In the genomic region with DNA sequence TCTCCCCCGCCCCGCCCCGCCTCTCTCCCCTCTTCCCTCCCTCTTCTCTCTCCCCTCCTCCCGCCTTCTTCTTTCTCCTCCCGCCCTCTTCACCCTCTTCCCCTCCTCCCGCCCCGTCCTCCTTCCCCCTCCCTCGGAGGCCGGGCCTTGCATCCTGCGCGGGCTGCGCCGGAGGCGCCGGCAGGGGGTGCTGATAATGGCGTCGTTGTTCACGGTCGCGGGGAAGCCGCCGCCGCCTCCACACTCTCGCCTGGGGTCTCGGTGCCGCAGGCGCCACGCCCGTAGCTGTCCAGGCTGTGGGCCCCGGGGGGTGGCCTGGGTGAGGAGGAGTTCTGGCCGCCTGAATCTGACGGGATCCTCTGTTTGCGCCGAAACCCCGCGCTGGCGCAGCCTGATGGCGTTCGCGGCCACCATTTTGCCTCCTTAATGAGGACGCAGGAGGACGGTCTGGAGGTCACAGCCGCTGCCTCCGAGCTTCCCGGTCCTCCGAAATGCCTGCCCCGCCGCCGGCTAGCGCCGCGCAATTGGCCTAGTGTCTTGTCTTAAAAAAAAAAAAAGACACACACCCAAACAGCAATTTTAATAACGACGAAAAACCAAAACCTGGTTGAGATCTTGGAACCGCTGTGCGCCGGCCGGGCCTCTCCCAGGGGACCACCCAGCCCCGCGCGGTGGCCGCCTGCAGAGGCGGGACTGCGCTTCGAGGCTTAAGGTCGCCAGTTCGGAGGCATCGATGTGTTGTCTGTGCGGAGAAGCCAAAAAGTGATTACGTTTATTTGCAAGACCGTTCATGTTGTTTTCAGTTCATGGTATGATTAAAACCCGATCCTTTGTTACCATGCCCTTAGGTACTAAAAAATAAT, we compare ENCODE assay signal across 8 cellular contexts.
DNase-seq lines count a peak whose midpoint lies in the region; ATAC-seq and TF ChIP-seq lines count a peak whose summit lies in the region.

No MANE protein-coding gene starts in this region.

- peaks cover 16 to 21% (median 17%) of the 10 kb centered on the region in 4 donors for H3K4me1 Mint-ChIP-seq in CD4-positive, CD25-positive, alpha-beta regulatory T cell
- peaks cover 17% of the 10 kb centered on the region for H3K4me1 Mint-ChIP-seq in dendritic cell treated with granulocyte-macrophage colony-stimulating factor and Interleukin-4, amounts not matched to agents 40 ng/mL and 50 ng/mL, for 4 days (ENCODE audit: low read depth)

- H3K27ac ChIP-seq in CD4-positive, CD25-positive, alpha-beta regulatory T cell (ENCODE audit: insufficient read depth, low read length, poor library complexity, severe bottlenecking), result peak overlapping the region; percentile 99
- H3K27ac ChIP-seq in liver (ENCODE audit: low read depth in 1 of 2, low read length in 2 of 2), result peak overlapping the region; percentile 99 to 100

- TF ChIP-seq RAD21 in liver (IDR thresholded peaks at IDR 0.05), result peak; percentile 18 to 44

- peaks cover 0 to 1% (median 0%) of the 10 kb centered on the region in 7 donors for H3K9me3 Mint-ChIP-seq in CD4-positive, CD25-positive, alpha-beta regulatory T cell
- H3K9me3 Mint-ChIP-seq in dendritic cell treated with granulocyte-macrophage colony-stimulating factor and Interleukin-4, amounts not matched to agents 40 ng/mL and 50 ng/mL, for 4 days, result no peaks in the 10 kb centered on the region

- no peaks in the 10 kb centered on the region for H3K36me3 ChIP-seq in CD4-positive, CD25-positive, alpha-beta regulatory T cell (ENCODE audit: control insufficient read depth, insufficient read depth, low read length)
- no peaks in the 10 kb centered on the region for H3K36me3 ChIP-seq in liver (ENCODE audit: control insufficient read depth in 4 of 4, insufficient read depth in 3 of 4, low read depth in 1 of 4, low read length in 3 of 4)

- H3K4me1 ChIP-seq in CD4-positive, CD25-positive, alpha-beta regulatory T cell (ENCODE audit: control insufficient read depth, insufficient read depth, low read length, poor library complexity, severe bottlenecking), result peaks cover 16% of the 10 kb centered on the region
- peaks cover 0 to 11% (median 2%) of the 10 kb centered on the region in 4 donors for H3K4me1 ChIP-seq in liver (ENCODE audit: control insufficient read depth in 4 of 4, insufficient read depth in 4 of 4, low read length in 3 of 4)

- H3K9me3 ChIP-seq in CD4-positive, CD25-positive, alpha-beta regulatory T cell (ENCODE audit: control insufficient read depth in 2 of 2, low read length in 2 of 2), result no peaks in the 10 kb centered on the region
- no peaks in the 10 kb centered on the region for H3K9me3 ChIP-seq in liver (ENCODE audit: control insufficient read depth in 4 of 4, low read length in 3 of 4)

- H3K4me3 Mint-ChIP-seq in CD4-positive, CD25-positive, alpha-beta regulatory T cell, result peak overlapping the region; percentile 92 to 97 (median 96)
- H3K4me3 Mint-ChIP-seq in dendritic cell treated with granulocyte-macrophage colony-stimulating factor and Interleukin-4, amounts not matched to agents 40 ng/mL and 50 ng/mL, for 4 days, result peak overlapping the region; percentile 87

- peak overlapping the region; percentile 92 to 100 for H3K9ac ChIP-seq in liver (ENCODE audit: low read depth in 1 of 2, low read length in 2 of 2)

- peak; percentile 49 for TF ChIP-seq CTCF in liver (IDR thresholded peaks at IDR 0.05; ENCODE audit: low read depth, low read length, missing input control)

- no peaks in the 10 kb centered on the region for H3K36me3 Mint-ChIP-seq in CD4-positive, CD25-positive, alpha-beta regulatory T cell
- peaks cover 18% of the 10 kb centered on the region for H3K36me3 Mint-ChIP-seq in dendritic cell treated with granulocyte-macrophage colony-stimulating factor and Interleukin-4, amounts not matched to agents 40 ng/mL and 50 ng/mL, for 4 days (ENCODE audit: low read depth)

- intact Hi-C loops in dendritic cell treated with granulocyte-macrophage colony-stimulating factor and Interleukin-4, amounts not matched to agents 40 ng/mL and 50 ng/mL, for 4 days (cut with micrococcal nuclease), result loop anchor here (1.0 to 5.0 kb wide), 4 partner anchors 71 to 519 kb away; a partner anchor contains a TSS

- peak overlapping the region; percentile 97 for H3K4me3 ChIP-seq in CD4-positive, CD25-positive, alpha-beta regulatory T cell (ENCODE audit: low read depth, low read length)
- peak overlapping the region; percentile 73 to 84 (median 81) for H3K4me3 ChIP-seq in liver (ENCODE audit: low read depth in 1 of 3, low read length in 3 of 3)

- DNase-seq in CD4-positive, CD25-positive, alpha-beta regulatory T cell, result peak; percentile 88 to 96 (median 96)
- DNase-seq in NCI-H69 (lab: John Stamatoyannopoulos, UW), result peak; percentile 99
- DNase-seq in activated CD4-positive, alpha-beta T cell treated with anti-CD3 and anti-CD28 coated beads, Interleukin-2, amount 50 U/mL, for 1 hour, result peak; percentile 94
- DNase-seq in stimulated activated CD4-positive, alpha-beta T cell treated with anti-CD3 and anti-CD28 coated beads, Interleukin-4, amount 100 ng/mL, for 1 hour, result peak; percentile 91

- peaks cover 14% of the 10 kb centered on the region for H3K27me3 Mint-ChIP-seq in CD4-positive, CD25-positive, alpha-beta regulatory T cell
- no peaks in the 10 kb centered on the region for H3K27me3 Mint-ChIP-seq in dendritic cell treated with granulocyte-macrophage colony-stimulating factor and Interleukin-4, amounts not matched to agents 40 ng/mL and 50 ng/mL, for 4 days

- no peaks in the 10 kb centered on the region for H3K27me3 ChIP-seq in CD4-positive, CD25-positive, alpha-beta regulatory T cell (ENCODE audit: control insufficient read depth, insufficient read depth, low read length)
- H3K27me3 ChIP-seq in liver (ENCODE audit: control insufficient read depth in 4 of 4, insufficient read depth in 4 of 4, low read length in 3 of 4), result no peaks in the 10 kb centered on the region

- H3K27ac Mint-ChIP-seq in CD4-positive, CD25-positive, alpha-beta regulatory T cell, result peak overlapping the region; percentile 98 to 99 (median 99)
- H3K27ac Mint-ChIP-seq in dendritic cell treated with granulocyte-macrophage colony-stimulating factor and Interleukin-4, amounts not matched to agents 40 ng/mL and 50 ng/mL, for 4 days, result peak overlapping the region; percentile 99

- WGBS in liver, result under 1% methylated on average over 71 of the region's 72 CpGs

- ATAC-seq in CD4-positive, CD25-positive, alpha-beta regulatory T cell (ENCODE audit: low read depth in 2 of 2), result peak; percentile 80 to 84
- ATAC-seq in GM19395 (IDR thresholded peaks at IDR 0.05; ENCODE audit: unreplicated experiment), result peak; percentile 73
- ATAC-seq in HG03558 (IDR thresholded peaks at IDR 0.05; ENCODE audit: extremely low read depth, unreplicated experiment), result peak; percentile 35

TF ChIP-seq in liver, 16 proteins besides CTCF, POLR2A, EP300 and RAD21 (continues in another document):
- TF ChIP-seq NR2F2 (IDR thresholded peaks at IDR 0.05) (peak; percentile 52), HNF4G (IDR thresholded peaks at IDR 0.05) (no peak), FOXA1 (IDR thresholded peaks at IDR 0.05) (peak; percentile 67), FOXA2 (IDR thresholded peaks at IDR 0.05) (no peak), GABPA (IDR thresholded peaks at IDR 0.05 in 1 of 2, conservative IDR thresholded peaks at IDR 0.05 in 1 of 2) (no peak), RXRA (IDR thresholded peaks at IDR 0.05) (peak; percentile 4 to 28), YY1 (IDR thresholded peaks at IDR 0.05) (peak; percentile 98), HNF4A (conservative IDR thresholded peaks at IDR 0.05) (peak in 1 of 2 donors; percentile 8)
- TF ChIP-seq, protein P1, sequence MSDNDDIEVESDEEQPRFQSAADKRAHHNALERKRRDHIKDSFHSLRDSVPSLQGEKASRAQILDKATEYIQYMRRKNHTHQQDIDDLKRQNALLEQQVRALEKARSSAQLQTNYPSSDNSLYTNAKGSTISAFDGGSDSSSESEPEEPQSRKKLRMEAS (IDR thresholded peaks at IDR 0.05), result peak; percentile 25
- TF ChIP-seq, protein P2, sequence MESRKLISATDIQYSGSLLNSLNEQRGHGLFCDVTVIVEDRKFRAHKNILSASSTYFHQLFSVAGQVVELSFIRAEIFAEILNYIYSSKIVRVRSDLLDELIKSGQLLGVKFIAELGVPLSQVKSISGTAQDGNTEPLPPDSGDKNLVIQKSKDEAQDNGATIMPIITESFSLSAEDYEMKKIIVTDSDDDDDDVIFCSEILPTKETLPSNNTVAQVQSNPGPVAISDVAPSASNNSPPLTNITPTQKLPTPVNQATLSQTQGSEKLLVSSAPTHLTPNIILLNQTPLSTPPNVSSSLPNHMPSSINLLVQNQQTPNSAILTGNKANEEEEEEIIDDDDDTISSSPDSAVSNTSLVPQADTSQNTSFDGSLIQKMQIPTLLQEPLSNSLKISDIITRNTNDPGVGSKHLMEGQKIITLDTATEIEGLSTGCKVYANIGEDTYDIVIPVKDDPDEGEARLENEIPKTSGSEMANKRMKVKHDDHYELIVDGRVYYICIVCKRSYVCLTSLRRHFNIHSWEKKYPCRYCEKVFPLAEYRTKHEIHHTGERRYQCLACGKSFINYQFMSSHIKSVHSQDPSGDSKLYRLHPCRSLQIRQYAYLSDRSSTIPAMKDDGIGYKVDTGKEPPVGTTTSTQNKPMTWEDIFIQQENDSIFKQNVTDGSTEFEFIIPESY (IDR thresholded peaks at IDR 0.05), result peak; percentile 9
- TF ChIP-seq, protein P3, sequence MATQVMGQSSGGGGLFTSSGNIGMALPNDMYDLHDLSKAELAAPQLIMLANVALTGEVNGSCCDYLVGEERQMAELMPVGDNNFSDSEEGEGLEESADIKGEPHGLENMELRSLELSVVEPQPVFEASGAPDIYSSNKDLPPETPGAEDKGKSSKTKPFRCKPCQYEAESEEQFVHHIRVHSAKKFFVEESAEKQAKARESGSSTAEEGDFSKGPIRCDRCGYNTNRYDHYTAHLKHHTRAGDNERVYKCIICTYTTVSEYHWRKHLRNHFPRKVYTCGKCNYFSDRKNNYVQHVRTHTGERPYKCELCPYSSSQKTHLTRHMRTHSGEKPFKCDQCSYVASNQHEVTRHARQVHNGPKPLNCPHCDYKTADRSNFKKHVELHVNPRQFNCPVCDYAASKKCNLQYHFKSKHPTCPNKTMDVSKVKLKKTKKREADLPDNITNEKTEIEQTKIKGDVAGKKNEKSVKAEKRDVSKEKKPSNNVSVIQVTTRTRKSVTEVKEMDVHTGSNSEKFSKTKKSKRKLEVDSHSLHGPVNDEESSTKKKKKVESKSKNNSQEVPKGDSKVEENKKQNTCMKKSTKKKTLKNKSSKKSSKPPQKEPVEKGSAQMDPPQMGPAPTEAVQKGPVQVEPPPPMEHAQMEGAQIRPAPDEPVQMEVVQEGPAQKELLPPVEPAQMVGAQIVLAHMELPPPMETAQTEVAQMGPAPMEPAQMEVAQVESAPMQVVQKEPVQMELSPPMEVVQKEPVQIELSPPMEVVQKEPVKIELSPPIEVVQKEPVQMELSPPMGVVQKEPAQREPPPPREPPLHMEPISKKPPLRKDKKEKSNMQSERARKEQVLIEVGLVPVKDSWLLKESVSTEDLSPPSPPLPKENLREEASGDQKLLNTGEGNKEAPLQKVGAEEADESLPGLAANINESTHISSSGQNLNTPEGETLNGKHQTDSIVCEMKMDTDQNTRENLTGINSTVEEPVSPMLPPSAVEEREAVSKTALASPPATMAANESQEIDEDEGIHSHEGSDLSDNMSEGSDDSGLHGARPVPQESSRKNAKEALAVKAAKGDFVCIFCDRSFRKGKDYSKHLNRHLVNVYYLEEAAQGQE (IDR thresholded peaks at IDR 0.05), result peak; percentile 84

Comparison
In these comparisons a context has a peak if more than half of its experiments do, and no peak if none do; other contexts are left out.
1. Peak in every context shown above with its lines: DNase-seq, ATAC-seq, H3K4me3 ChIP-seq and H3K27ac ChIP-seq.